ENCODE assay signal across 12 cellular contexts in genomic region chr22:50016988-50017700, GRCh38. TPM values are rescaled to one million over a fixed set of nuclear protein-coding genes. Genes with fewer than 3 reads are reported as not detected.
DNase-seq lines count a peak whose midpoint lies in the region; ATAC-seq and TF ChIP-seq lines count a peak whose summit lies in the region.
"Had no signal": no experiment of that assay in that cellular context is flagged by ENCODE, and none has a peak within 500 bp of the region (broad histone marks: within the 10 kb centered on the region; RNA-seq: fewer than 3 reads in every experiment).

No MANE protein-coding gene starts in this region.

- H3K4me2 ChIP-seq in OCI-LY7 (ENCODE audit: low read length) = no peak overlapping the region

- CTCF ChIA-PET in OCI-LY7 (lab: Charles Lee; ENCODE audit: unreplicated experiment) = no interaction called here

- TF ChIP-seq POLR2A in Peyer's patch (IDR thresholded peaks at IDR 0.05) (no peak), vagina (IDR thresholded peaks at IDR 0.05) (no peak)

- H3K79me2 ChIP-seq in OCI-LY7 (ENCODE audit: insufficient read depth, low read depth, low read length) = no peaks in the 10 kb centered on the region

- H3K9me3 Mint-ChIP-seq in activated naive CD4-positive, alpha-beta T cell treated with anti-CD3 and anti-CD28 coated beads, Interleukin-2, amount 50 U/mL, for 24 hours = no peaks in the 10 kb centered on the region

- no peak overlapping the region for H2AFZ ChIP-seq in OCI-LY7 (ENCODE audit: low read length)

- H3K36me3 ChIP-seq in Peyer's patch (no peaks in the 10 kb centered on the region), OCI-LY7 (ENCODE audit: insufficient read depth, low read length) (no peaks in the 10 kb centered on the region), vagina (no peaks in the 10 kb centered on the region)
- H3K36me3 ChIP-seq: left lung had no signal

- no peaks in the 10 kb centered on the region for H3K36me3 Mint-ChIP-seq in activated naive CD4-positive, alpha-beta T cell treated with anti-CD3 and anti-CD28 coated beads, Interleukin-2, amount 50 U/mL, for 24 hours

- no peaks in the 10 kb centered on the region for H3K4me1 Mint-ChIP-seq in activated naive CD4-positive, alpha-beta T cell treated with anti-CD3 and anti-CD28 coated beads, Interleukin-2, amount 50 U/mL, for 24 hours

- no peaks in the 10 kb centered on the region for H4K20me1 ChIP-seq in OCI-LY7 (ENCODE audit: insufficient read depth, low read length)

- peak overlapping the region; percentile 62 for H3K4me3 Mint-ChIP-seq in activated naive CD4-positive, alpha-beta T cell treated with anti-CD3 and anti-CD28 coated beads, Interleukin-2, amount 50 U/mL, for 24 hours

- H3K4me1 ChIP-seq in Peyer's patch (peaks cover 0 to 26% (median 10%) of the 10 kb centered on the region in 4 donors), OCI-LY7 (ENCODE audit: insufficient read depth, low read length, poor library complexity, severe bottlenecking) (no peaks in the 10 kb centered on the region), vagina (peaks cover 10% of the 10 kb centered on the region)

- no peak for ATAC-seq in HG03571 (IDR thresholded peaks at IDR 0.05; ENCODE audit: unreplicated experiment)
- ATAC-seq: left lung had no signal

- POLR2A ChIA-PET in OCI-LY7 (lab: Charles Lee) = no interaction called here

- H3K9me3 ChIP-seq in Peyer's patch (no peaks in the 10 kb centered on the region), OCI-LY7 (ENCODE audit: low read length) (peaks cover 7% of the 10 kb centered on the region; the same call in 1 of the 2 replicates), vagina (no peaks in the 10 kb centered on the region)
- H3K9me3 ChIP-seq: left lung had no signal

- no TSS peak for BruUV-seq in OCI-LY7 (replicated peaks; lab: Mats Ljungman, UMichigan)

- peaks cover 4 to 26% of the 10 kb centered on the region in 2 donors for H3K27me3 ChIP-seq in Peyer's patch
- H3K27me3 ChIP-seq in vagina = peaks cover 5% of the 10 kb centered on the region

- intact Hi-C loops in OCI-LY7 (cut with micrococcal nuclease; ENCODE audit: unreplicated experiment) (no loop called here), vagina (cut with DNase I) (no loop called here)

- TF ChIP-seq CTCF in GM12864 (IDR thresholded peaks at IDR 0.05; ENCODE audit: low read depth, low read length, missing control alignments) (no peak), Peyer's patch (IDR thresholded peaks at IDR 0.05) (no peak), OCI-LY7 (conservative IDR thresholded peaks at IDR 0.05; ENCODE audit: low read length) (no peak), vagina (IDR thresholded peaks at IDR 0.05) (no peak)

- no peaks in the 10 kb centered on the region for H3K27me3 Mint-ChIP-seq in activated naive CD4-positive, alpha-beta T cell treated with anti-CD3 and anti-CD28 coated beads, Interleukin-2, amount 50 U/mL, for 24 hours

- H3K27ac ChIP-seq in Peyer's patch (no peak overlapping the region), OCI-LY7 (ENCODE audit: low read depth, low read length, poor library complexity, severe bottlenecking) (no peak overlapping the region), vagina (no peak overlapping the region)
- H3K27ac ChIP-seq: left lung had no signal

- no peaks in the 10 kb centered on the region for H3K9me2 ChIP-seq in OCI-LY7 (ENCODE audit: insufficient read depth, low read length)

- DNase-seq in GM12864 (ENCODE audit: low read depth) (peak; percentile 24), Peyer's patch (peak in 2 of 3 donors; percentile 20 to 40), OCI-LY7 (ENCODE audit: low spot score) (no peak), vagina (ENCODE audit: extremely low spot score in 2 of 2) (no peak), H4 (ENCODE audit: low spot score) (no peak)
- DNase-seq in stimulated activated CD4-positive, alpha-beta T cell treated with anti-CD3 and anti-CD28 coated beads, Interleukin-1b, Interleukin-23, amount 100 ng/mL, for 24 hours (ENCODE audit: low read depth in 4 of 4, low spot score in 1 of 4) = peak in 3 of 4 experiments; percentile 60 to 85 (median 64)
- DNase-seq: DND-41, substantia nigra had no signal

- peak overlapping the region; percentile 90 for H3K27ac Mint-ChIP-seq in activated naive CD4-positive, alpha-beta T cell treated with anti-CD3 and anti-CD28 coated beads, Interleukin-2, amount 50 U/mL, for 24 hours

- H3K4me3 ChIP-seq in GM12864 (ENCODE audit: low read depth, low read length) (peak overlapping the region; percentile 18; the same call in 1 of the 2 replicates), Peyer's patch (no peak overlapping the region), OCI-LY7 (ENCODE audit: low read depth, low read length, poor library complexity, severe bottlenecking) (no peak overlapping the region), vagina (no peak overlapping the region)
- H3K4me3 ChIP-seq: left lung had no signal

RNA-seq across cellular contexts. Expression of gene IL17REL, which starts 4.6 kb away (rescaled TPM):
- 1 to 10 TPM in 3 of 4 donors, not detected in 1; 1.1 to 2.3 (median 1.2) TPM for total RNA-seq in Peyer's patch
- 0.03 TPM in 1 of 2 replicates, not detected in the other for total RNA-seq in OCI-LY7 (2014; rRNA removed; shearing (Covaris generic))
- total RNA-seq in OCI-LY7 (2022) = not detected in 2 replicates
- total RNA-seq in vagina = not detected
- total RNA-seq in H4 (2014; rRNA removed; shearing (Covaris generic)) = not detected in 2 replicates
- total RNA-seq: dermis microvascular lymphatic vessel endothelial cell, left lung had no signal

RNA-seq across cellular contexts. Expression of gene TTLL8, which starts 41.0 kb away (rescaled TPM):
- not detected for total RNA-seq in Peyer's patch
- 0.06 TPM in 1 of 2 replicates, not detected in the other for total RNA-seq in OCI-LY7 (2014; rRNA removed; shearing (Covaris generic))
- 0.72 and 1.3 TPM in 2 replicates for total RNA-seq in OCI-LY7 (2022)
- not detected for total RNA-seq in vagina
- total RNA-seq in H4 (2014; rRNA removed; shearing (Covaris generic)) = not detected in 2 replicates
- total RNA-seq: dermis microvascular lymphatic vessel endothelial cell, left lung had no signal

RNA-seq across cellular contexts. Expression of gene PIM3, which starts 56.6 kb away (rescaled TPM):
- total RNA-seq in Peyer's patch = 100 to 1,000 TPM in 2 of 4 donors, 10 to 100 TPM in 2; 66.2 to 142 (median 105) TPM
- 74.3 and 81.7 TPM in 2 replicates for total RNA-seq in OCI-LY7 (2014; rRNA removed; shearing (Covaris generic))
- 60.5 and 66.5 TPM in 2 replicates for total RNA-seq in OCI-LY7 (2022)
- 97.2 TPM for total RNA-seq in vagina
- 18.6 and 30.3 TPM in 2 replicates for total RNA-seq in H4 (2014; rRNA removed; shearing (Covaris generic))

Comparison
In these comparisons a context has a peak if more than half of its experiments do, and no peak if none do; other contexts are left out.
1. DNase-seq: peak in GM12864 (single experiment), Peyer's patch (2 of 3) and stimulated activated CD4-positive, alpha-beta T cell treated with anti-CD3 and anti-CD28 coated beads, Interleukin-1b, Interleukin-23, amount 100 ng/mL, for 24 hours (3 of 4); none in OCI-LY7 (single experiment), vagina (0 of 2) and H4 (single experiment).